8 cellular contexts compared by ENCODE assay signal in genomic region chr20:49245921-49246740, GRCh38. TPM values are rescaled to one million over a fixed set of nuclear protein-coding genes. Genes with fewer than 3 reads are reported as not detected.
A peak's percentile ranks its signal among the peaks of the same experiment; 100 is the strongest.
DNase-seq lines count a peak whose midpoint lies in the region; ATAC-seq, FAIRE-seq and TF ChIP-seq lines count a peak whose summit lies in the region.

No MANE protein-coding gene starts in this region.

- DNase-seq in DMS153 (lab: John Stamatoyannopoulos, UW) (peak; percentile 19), NT2/D1 (ENCODE audit: low read depth, low spot score) (peak; percentile 32), brain microvascular endothelial cell (peak; percentile 39), kidney (no peak), substantia nigra (lab: John Stamatoyannopoulos, UW) (peak in 19 of 49 donors; percentile 4 to 62 (median 13)), UCSD-AML1 (lab: John Stamatoyannopoulos, UW; ENCODE audit: unreplicated experiment) (no peak)

- POLR2A ChIA-PET in HEK293 (lab: Yijun Ruan, JAX) = interaction anchor here (1.0 to 1.2 kb wide), 3 partner anchors 9 to 32 kb away, joined by 3 to 5 read pairs (median 4); partner anchors contain the start of gene ZNFX1

- no peak for FAIRE-seq in kidney (lab: Jason Lieb, UNC)

- CTCF ChIA-PET in HEK293 (lab: Yijun Ruan, JAX) = interaction anchor here (0.6 to 5.9 kb wide), 17 partner anchors 9 to 126 kb away, joined by 3 to 63 read pairs (median 4); no protein-coding TSS in a partner anchor

- intact Hi-C loops in kidney (cut with DNase I) = no loop called here

- H3K27me3 ChIP-seq in NT2/D1 (ENCODE audit: insufficient read depth, insufficient read length) (no peaks in the 10 kb centered on the region), brain microvascular endothelial cell (replicated peaks) (no peaks in the 10 kb centered on the region)

- no peak for ATAC-seq in GM21529 (IDR thresholded peaks at IDR 0.05; ENCODE audit: unreplicated experiment)

- TF ChIP-seq CTCF in HEK293 (tag by site-specific recombination; IDR thresholded peaks at IDR 0.05) (peak; percentile 44; the same call in 1 of the 2 replicates), brain microvascular endothelial cell (IDR thresholded peaks at IDR 0.05; ENCODE audit: low read depth, low read length, missing control alignments) (peak; percentile 83), kidney (IDR thresholded peaks at IDR 0.05; ENCODE audit: borderline replicate concordance, extremely low read depth, insufficient read depth) (peak; percentile 37)

- in situ Hi-C loops in brain microvascular endothelial cell (cut with HindIII; ENCODE audit: low pct_ligation_motif_present, low sequenced_read_pairs) = no loop called here

- H3K36me3 ChIP-seq in HEK293 (ENCODE audit: control insufficient read depth in 2 of 2, insufficient read depth in 1 of 2, low read length in 2 of 2) (peaks cover 20 to 91% of the 10 kb centered on the region in 2 experiments; a peak in 2 of 3 replicates), NT2/D1 (ENCODE audit: insufficient read depth, insufficient read length, low read length) (peaks cover 93% of the 10 kb centered on the region), brain microvascular endothelial cell (replicated peaks) (peaks cover 95% of the 10 kb centered on the region), kidney (ENCODE audit: control insufficient read depth in 1 of 2, insufficient read depth in 2 of 2, low read length in 2 of 2) (peaks cover 48 to 64% of the 10 kb centered on the region in 2 donors)

- H3K4me1 ChIP-seq in HEK293 (ENCODE audit: control insufficient read depth, insufficient read depth, low read length) (no peaks in the 10 kb centered on the region; the same call in 1 of the 2 replicates), NT2/D1 (ENCODE audit: insufficient read depth, insufficient read length) (peaks cover 2% of the 10 kb centered on the region), kidney (ENCODE audit: control insufficient read depth in 1 of 2, insufficient read depth in 1 of 2, low read depth in 1 of 2, low read length in 2 of 2) (peaks cover 0 to 10% of the 10 kb centered on the region in 2 donors)

- H3K27ac ChIP-seq in HEK293 (ENCODE audit: extremely low read depth, low read depth, low read length) (no peak overlapping the region), brain microvascular endothelial cell (no peak overlapping the region), kidney (ENCODE audit: low read depth in 2 of 2, low read length in 2 of 2) (no peak overlapping the region), substantia nigra (ENCODE audit: low read depth, low read length, poor library complexity, severe bottlenecking) (peak overlapping the region; percentile 68)

- H3K9ac ChIP-seq in NT2/D1 (ENCODE audit: insufficient read length, low read depth) (no peak overlapping the region), kidney (ENCODE audit: low read length in 2 of 2) (no peak overlapping the region)

- H3K4me3 ChIP-seq in HEK293 (ENCODE audit: low read depth, low read length) (no peak overlapping the region), NT2/D1 (ENCODE audit: insufficient read length, low read depth) (no peak overlapping the region), brain microvascular endothelial cell (ENCODE audit: low read depth, low read length) (no peak overlapping the region), kidney (ENCODE audit: low read length in 2 of 2) (no peak overlapping the region)

- H3K9me3 ChIP-seq in HEK293 (ENCODE audit: control insufficient read depth, insufficient read depth, low read depth, low read length) (no peaks in the 10 kb centered on the region), NT2/D1 (ENCODE audit: insufficient read depth, low read length) (no peaks in the 10 kb centered on the region), kidney (ENCODE audit: control insufficient read depth in 1 of 2, low read length in 2 of 2) (no peaks in the 10 kb centered on the region)

TF ChIP-seq in HEK293, 187 proteins besides CTCF, POLR2A, EP300 and RAD21 (continues in another document):
- TF ChIP-seq ZNF629 (tag by site-specific recombination; IDR thresholded peaks at IDR 0.05) (peak; percentile 50), ZNF654 (tag by site-specific recombination; IDR thresholded peaks at IDR 0.05; ENCODE audit: low read depth) (peak; percentile 74), ZBTB44 (tag by site-specific recombination; IDR thresholded peaks at IDR 0.05) (0 out of 2 replicates have a peak, but pooled peaks have one; percentile 16), REPIN1 (tag by site-specific recombination; IDR thresholded peaks at IDR 0.05; ENCODE audit: low read depth) (no peak), ZNF10 (tag by site-specific recombination; IDR thresholded peaks at IDR 0.05) (no peak), KLF10 (tag by site-specific recombination; IDR thresholded peaks at IDR 0.05) (no peak), PRDM10 (tag by site-specific recombination; IDR thresholded peaks at IDR 0.05) (peak; percentile 81), ZNF302 (tag by site-specific recombination; IDR thresholded peaks at IDR 0.05; ENCODE audit: low read depth) (no peak), KLF17 (tag by site-specific recombination; IDR thresholded peaks at IDR 0.05) (0 out of 2 replicates have a peak, but pooled peaks have one; percentile 21), MYNN (tag by site-specific recombination; IDR thresholded peaks at IDR 0.05; ENCODE audit: borderline replicate concordance) (no peak), ZSCAN4 (tag by site-specific recombination; IDR thresholded peaks at IDR 0.05) (no peak), ZBTB17 (tag by site-specific recombination; IDR thresholded peaks at IDR 0.05) (peak; percentile 61), ZNF394 (tag by site-specific recombination; IDR thresholded peaks at IDR 0.05; ENCODE audit: borderline replicate concordance) (no peak), SP7 (tag by site-specific recombination; IDR thresholded peaks at IDR 0.05) (peak; percentile 21; the same call in 1 of the 2 replicates)

RNA-seq across cellular contexts. Expression of gene DDX27, which starts 26.9 kb away (rescaled TPM):
- total RNA-seq in kidney = 30.6 TPM
- 22.8 TPM for polyA plus RNA-seq in kidney (ENCODE audit: insufficient read depth, low read depth, low replicate concordance)

RNA-seq across cellular contexts. Expression of gene ZNFX1, which starts 31.7 kb away (rescaled TPM):
- 44.0 TPM for total RNA-seq in kidney
- polyA plus RNA-seq in kidney (ENCODE audit: insufficient read depth, low read depth, low replicate concordance) = 8.0 TPM

RNA-seq across cellular contexts. Expression of gene STAU1, which starts 58.0 kb away (rescaled TPM):
- 85.4 TPM for total RNA-seq in kidney
- 53.3 TPM for polyA plus RNA-seq in kidney (ENCODE audit: insufficient read depth, low read depth, low replicate concordance)

Comparison
In these comparisons a context has a peak if more than half of its experiments do, and no peak if none do; other contexts are left out.
1. DNase-seq: peak in DMS153 (single experiment), NT2/D1 (single experiment) and brain microvascular endothelial cell (single experiment); none in kidney (single experiment) and UCSD-AML1 (single experiment).
2. Peak in every context shown above with its lines, with median percentiles within 50 percentile points of each other: CTCF ChIP-seq.